Comparison of ENCODE assay signal across 11 cellular contexts in the genomic region with DNA sequence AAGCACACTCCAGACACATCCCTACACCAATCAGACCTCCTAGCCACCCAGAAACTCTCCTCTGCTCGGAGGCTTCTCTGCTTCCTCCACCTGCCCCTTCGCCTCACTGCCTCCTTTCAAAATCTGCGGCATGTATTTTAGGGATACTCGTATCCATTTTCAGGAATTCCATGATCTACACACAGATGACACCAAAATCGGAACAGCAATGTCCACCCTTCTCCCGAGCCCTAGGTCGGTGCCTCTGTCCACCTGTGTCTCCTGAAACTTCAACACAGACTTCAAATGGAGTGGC. TPM values are rescaled to one million over a fixed set of nuclear protein-coding genes. Genes with fewer than 3 reads are reported as not detected.
DNase-seq lines count a peak whose midpoint lies in the region; ATAC-seq and TF ChIP-seq lines count a peak whose summit lies in the region.
"Had no signal": no experiment of that assay in that cellular context is flagged by ENCODE, and none has a peak within 500 bp of the region (broad histone marks: within the 10 kb centered on the region; RNA-seq: fewer than 3 reads in every experiment).

No MANE protein-coding gene starts in this region.

- H3K4me3 ChIP-seq in mammary epithelial cell (replicated peaks in 1 of 3; ENCODE audit: insufficient read depth in 1 of 3, low read depth in 2 of 3, low read length in 3 of 3) (peak overlapping the region in 2 of 3 experiments; percentile 3 to 19), mucosa of rectum (ENCODE audit: low read length in 2 of 2) (peak overlapping the region; percentile 61 to 75), thyroid gland (replicated peaks in 1 of 3) (no peak overlapping the region)

- POLR2A ChIA-PET in activated CD4-positive, alpha-beta T cell treated with anti-CD3 and anti-CD28 coated beads, Interleukin-2, amount 10 ng/mL, durations not matched to agents 7 days and 5 days (lab: Charles Lee): no interaction called here

- H3K36me3 Mint-ChIP-seq in activated CD4-positive, alpha-beta T cell treated with anti-CD3 and anti-CD28 coated beads, Interleukin-2, amount 10 ng/mL, durations not matched to agents 7 days and 5 days (ENCODE audit: low read depth): no peaks in the 10 kb centered on the region

- ATAC-seq in HG02798 (IDR thresholded peaks at IDR 0.05; ENCODE audit: poor library complexity, unreplicated experiment) (no peak), GM19035 (IDR thresholded peaks at IDR 0.05; ENCODE audit: unreplicated experiment) (no peak)

- H3K4me1 ChIP-seq in mammary epithelial cell (ENCODE audit: insufficient read depth, low read length) (peaks cover 45% of the 10 kb centered on the region), mucosa of rectum (ENCODE audit: control insufficient read depth in 2 of 2, insufficient read depth in 2 of 2, low read length in 2 of 2) (peaks cover 20 to 23% of the 10 kb centered on the region in 2 donors), thyroid gland (peaks cover 24 to 41% of the 10 kb centered on the region in 2 donors)

- peak overlapping the region; percentile 14 for H3K4me3 Mint-ChIP-seq in activated CD4-positive, alpha-beta T cell treated with anti-CD3 and anti-CD28 coated beads, Interleukin-2, amount 10 ng/mL, durations not matched to agents 7 days and 5 days

- intact Hi-C loops in mammary epithelial cell (cut with micrococcal nuclease): loop anchor here (2.0 to 10.0 kb wide), 6 partner anchors 30 to 696 kb away; no protein-coding TSS in a partner anchor
- intact Hi-C loops in thyroid gland (cut with DNase I): no loop called here

- H3K27me3 Mint-ChIP-seq in activated CD4-positive, alpha-beta T cell treated with anti-CD3 and anti-CD28 coated beads, Interleukin-2, amount 10 ng/mL, durations not matched to agents 7 days and 5 days: peaks cover 74% of the 10 kb centered on the region

- peaks cover 7% of the 10 kb centered on the region for H3K4me1 Mint-ChIP-seq in activated CD4-positive, alpha-beta T cell treated with anti-CD3 and anti-CD28 coated beads, Interleukin-2, amount 10 ng/mL, durations not matched to agents 7 days and 5 days

- no peaks in the 10 kb centered on the region for H4K20me1 ChIP-seq in mammary epithelial cell (ENCODE audit: insufficient read depth, low read length)

- H3K27ac ChIP-seq in mammary epithelial cell (ENCODE audit: insufficient read depth, low read depth, low read length) (peak overlapping the region; percentile 100), mucosa of rectum (ENCODE audit: low read depth in 2 of 2, low read length in 2 of 2) (no peak overlapping the region), thyroid gland (peak overlapping the region; percentile 70 to 91 (median 71))

- H3K79me2 ChIP-seq in mammary epithelial cell (ENCODE audit: insufficient read depth, low read length): peaks cover 38% of the 10 kb centered on the region

- H3K9me3 Mint-ChIP-seq in activated CD4-positive, alpha-beta T cell treated with anti-CD3 and anti-CD28 coated beads, Interleukin-2, amount 10 ng/mL, durations not matched to agents 7 days and 5 days: no peaks in the 10 kb centered on the region

- peak overlapping the region; percentile 97 for H3K9ac ChIP-seq in mammary epithelial cell (ENCODE audit: insufficient read depth, low read length)
- no peak overlapping the region for H3K9ac ChIP-seq in mucosa of rectum (ENCODE audit: low read depth in 1 of 2, low read length in 2 of 2)

- H3K27ac Mint-ChIP-seq in activated CD4-positive, alpha-beta T cell treated with anti-CD3 and anti-CD28 coated beads, Interleukin-2, amount 10 ng/mL, durations not matched to agents 7 days and 5 days: no peak overlapping the region

- no peaks in the 10 kb centered on the region for H3K36me3 ChIP-seq in mammary epithelial cell (ENCODE audit: insufficient read depth, low read length)
- no peaks in the 10 kb centered on the region for H3K36me3 ChIP-seq in mucosa of rectum (ENCODE audit: control insufficient read depth in 2 of 2, insufficient read depth in 2 of 2, low read length in 2 of 2)
- H3K36me3 ChIP-seq in thyroid gland: no peaks in the 10 kb centered on the region
- H3K36me3 ChIP-seq: ascending aorta, Peyer's patch had no signal

- CTCF ChIA-PET in activated CD4-positive, alpha-beta T cell treated with anti-CD3 and anti-CD28 coated beads, Interleukin-2, amount 10 ng/mL, durations not matched to agents 7 days and 5 days (lab: Charles Lee): interaction anchor here (0.6 kb wide), 1 partner anchor 12 kb away, joined by 3 read pairs; no protein-coding TSS in a partner anchor
- CTCF ChIA-PET in mammary epithelial cell (lab: Charles Lee; ENCODE audit: low non-redundant PET): no interaction called here

- no peak for TF ChIP-seq CTCF in mammary epithelial cell (conservative IDR thresholded peaks at IDR 0.05 in 1 of 2, IDR thresholded peaks at IDR 0.05 in 1 of 2; ENCODE audit: extremely low read depth in 1 of 2, insufficient read depth in 1 of 2, low read depth in 1 of 2, low read length in 2 of 2)
- TF ChIP-seq CTCF in thyroid gland (IDR thresholded peaks at IDR 0.05): no peak

- WGBS in mammary epithelial cell (ENCODE audit: low coverage, missing lambda C conversion rate): 14% methylated on average over 6 of the region's 7 CpGs
- 45 to 64% methylated on average over 7 of the region's 7 CpGs for WGBS in thyroid gland, 2 donors

- no peak overlapping the region for H2AFZ ChIP-seq in mammary epithelial cell (ENCODE audit: low read depth, low read length)

- no peak for TF ChIP-seq POLR2A in thyroid gland (IDR thresholded peaks at IDR 0.05)

- TSS peak; percentile 47 for BruUV-seq in mammary epithelial cell (replicated peaks; lab: Mats Ljungman, UMichigan)

- no peaks in the 10 kb centered on the region for H3K9me3 ChIP-seq in mammary epithelial cell (replicated peaks; ENCODE audit: insufficient read depth, low read length)
- H3K9me3 ChIP-seq in mucosa of rectum (ENCODE audit: control insufficient read depth in 2 of 2, low read length in 2 of 2): no peaks in the 10 kb centered on the region
- H3K9me3 ChIP-seq in thyroid gland: no peaks in the 10 kb centered on the region
- H3K9me3 ChIP-seq: ascending aorta, Peyer's patch had no signal

- peak overlapping the region; percentile 98 for H3K4me2 ChIP-seq in mammary epithelial cell (ENCODE audit: insufficient read depth, low read depth, low read length)

- H3K27me3 ChIP-seq in mammary epithelial cell (ENCODE audit: insufficient read depth, low read length): no peaks in the 10 kb centered on the region
- no peaks in the 10 kb centered on the region for H3K27me3 ChIP-seq in mucosa of rectum (ENCODE audit: control insufficient read depth in 2 of 2, insufficient read depth in 2 of 2, low read length in 2 of 2)
- H3K27me3 ChIP-seq in thyroid gland: no peaks in the 10 kb centered on the region
- H3K27me3 ChIP-seq: ascending aorta, Peyer's patch had no signal

- in situ Hi-C loops in mammary epithelial cell (cut with MboI; ENCODE audit: low sequenced_read_pairs in 2 of 2): loop anchor here in 1 of 2 donors (5.0 to 10.0 kb wide), 2 partner anchors 74 to 398 kb away; no protein-coding TSS in a partner anchor

- no peak for DNase-seq in activated CD4-positive, alpha-beta T cell treated with anti-CD3 and anti-CD28 coated beads, Interleukin-2, amount 10 ng/mL, durations not matched to agents 7 days and 5 days
- no peak for DNase-seq in activated CD4-positive, alpha-beta T cell treated with anti-CD3 and anti-CD28 coated beads for 48 hours
- DNase-seq in mammary epithelial cell: no peak
- no peak for DNase-seq in thyroid gland
- DNase-seq in stimulated activated naive CD4-positive, alpha-beta T cell treated with Interleukin-2 at 50 U/mL for 16 hours (lab: John Stamatoyannopoulos, UW): no peak
- DNase-seq: activated CD8-positive, alpha-beta memory T cell treated with anti-CD3 and anti-CD28 coated beads, Interleukin-2, amount 50 U/mL, for 4 hours had no signal

- dilution Hi-C loops in mammary epithelial cell (cut with HindIII; ENCODE audit: low sequenced_read_pairs): no loop called here

RNA-seq across cellular contexts. Expression of gene SH3BP4, which starts 1.4 kb away (rescaled TPM):
- total RNA-seq in activated CD4-positive, alpha-beta T cell treated with anti-CD3 and anti-CD28 coated beads, Interleukin-2, amount 10 ng/mL, durations not matched to agents 7 days and 5 days: not detected
- total RNA-seq in mammary epithelial cell (10 to 100 TPM; 54.6 to 63.0 TPM), thyroid gland (10 to 100 TPM; 36.9 to 64.6 (median 47.9) TPM)
- 36.8 TPM for polyA plus RNA-seq in mammary epithelial cell
- 66.1 TPM for polyA minus RNA-seq in mammary epithelial cell

Comparison
In these comparisons a context has a peak if more than half of its experiments do, and no peak if none do; other contexts are left out.
1. H3K27ac ChIP-seq: peak in mammary epithelial cell (single experiment) and thyroid gland (3 of 3); none in mucosa of rectum (0 of 2).
2. H3K4me3 ChIP-seq: peak in mammary epithelial cell (2 of 3) and mucosa of rectum (2 of 2); none in thyroid gland (0 of 3).
3. RNA of gene SH3BP4, which starts 1.4 kb away (total RNA-seq): 54.6 to 63.0 TPM in mammary epithelial cell and 36.9 to 64.6 TPM in thyroid gland; not detected in activated CD4-positive, alpha-beta T cell treated with anti-CD3 and anti-CD28 coated beads, Interleukin-2, amount 10 ng/mL, durations not matched to agents 7 days and 5 days; every median in the first group is over 10 times any median in the second.